11 cellular contexts compared by ENCODE assay signal in the genomic region with DNA sequence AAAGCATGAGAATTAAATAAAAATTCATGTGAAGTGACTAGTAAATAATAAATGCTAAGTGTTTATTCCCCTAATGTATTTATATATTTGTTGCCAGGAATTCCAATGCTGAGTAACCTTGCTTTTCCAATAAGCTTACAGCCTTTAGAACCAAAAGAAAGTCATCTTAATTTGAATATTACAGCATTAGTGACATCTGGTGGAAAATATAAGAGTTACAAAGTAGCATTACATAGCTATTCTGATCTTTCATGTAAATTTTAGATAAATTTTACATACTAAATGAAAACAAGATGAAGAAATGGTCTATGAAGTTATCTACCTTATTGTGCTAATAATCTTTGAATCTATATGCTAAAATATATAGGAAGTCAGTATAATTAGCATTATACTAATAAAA. TPM values are rescaled to one million over a fixed set of nuclear protein-coding genes. Genes with fewer than 3 reads are reported as not detected.
DNase-seq lines count a peak whose midpoint lies in the region; ATAC-seq, FAIRE-seq and TF ChIP-seq lines count a peak whose summit lies in the region.
"Had no signal": no experiment of that assay in that cellular context is flagged by ENCODE, and none has a peak within 500 bp of the region (broad histone marks: within the 10 kb centered on the region; RNA-seq: fewer than 3 reads in every experiment).

No MANE protein-coding gene starts in this region.

- no peak for TF ChIP-seq RAD21 in K562 (CRISPR knock-in tag; conservative IDR thresholded peaks at IDR 0.05 in 1 of 2, IDR thresholded peaks at IDR 0.05 in 1 of 2)

- peaks cover 50% of the 10 kb centered on the region for H3K79me2 ChIP-seq in Karpas-422 (ENCODE audit: low read length)
- H3K79me2 ChIP-seq in K562 (ENCODE audit: control insufficient read depth, insufficient read depth, low read length), result peaks cover 12% of the 10 kb centered on the region

- peak overlapping the region; percentile 43 for H3K27ac ChIP-seq in Karpas-422 (ENCODE audit: low read length)
- no peak overlapping the region for H3K27ac ChIP-seq in K562 (ENCODE audit: extremely low read depth, low read depth, low read length)
- H3K27ac ChIP-seq in mucosa of rectum (ENCODE audit: low read depth in 2 of 2, low read length in 2 of 2), result peak overlapping the region; percentile 33 to 71

- H3K9me2 ChIP-seq in Karpas-422 (replicated peaks; ENCODE audit: insufficient read depth, low read length), result no peaks in the 10 kb centered on the region

- intact Hi-C loops in K562 (cut with micrococcal nuclease), result no loop called here

- H3K27me3 ChIP-seq in Karpas-422 (ENCODE audit: low read length) (no peaks in the 10 kb centered on the region), K562 (ENCODE audit: control insufficient read depth in 2 of 2, insufficient read depth in 2 of 2, low read length in 2 of 2) (no peaks in the 10 kb centered on the region), mucosa of rectum (ENCODE audit: control insufficient read depth in 2 of 2, insufficient read depth in 2 of 2, low read length in 2 of 2) (no peaks in the 10 kb centered on the region)
- H3K27me3 ChIP-seq: gastrocnemius medialis had no signal

- ATAC-seq in K562 (0 out of 3 replicates have a peak, but pooled peaks have one; percentile 24), HG03025 (IDR thresholded peaks at IDR 0.05; ENCODE audit: low FRiP score, unreplicated experiment) (no peak)
- ATAC-seq: gastrocnemius medialis had no signal

- no peaks in the 10 kb centered on the region for H4K20me1 ChIP-seq in Karpas-422 (ENCODE audit: insufficient read depth, low read depth, low read length)
- no peaks in the 10 kb centered on the region for H4K20me1 ChIP-seq in K562 (replicated peaks; ENCODE audit: control insufficient read depth, insufficient read depth, low read length)

- POLR2A ChIA-PET in K562 (lab: Yijun Ruan, JAX), result interaction anchor here (0.9 to 1.0 kb wide), 2 partner anchors 10 to 14 kb away, joined by 3 read pairs; a partner anchor contains a TSS

- CTCF ChIA-PET in K562 (lab: Yijun Ruan, JAX; ENCODE audit: low intra/inter-chr PET ratio), result interaction anchor here (0.5 to 1.0 kb wide), 3 partner anchors 282 to 497 kb away, joined by 3 to 5 read pairs (median 4); no protein-coding TSS in a partner anchor

- no peaks in the 10 kb centered on the region for H3K9me3 ChIP-seq in Karpas-422 (ENCODE audit: low read length)
- H3K9me3 ChIP-seq in K562 (replicated peaks; ENCODE audit: control insufficient read depth, insufficient read depth, low read depth, low read length), result no peaks in the 10 kb centered on the region
- no peaks in the 10 kb centered on the region for H3K9me3 ChIP-seq in mucosa of rectum (ENCODE audit: control insufficient read depth in 2 of 2, low read length in 2 of 2)
- H3K9me3 ChIP-seq: gastrocnemius medialis had no signal

- no TSS peak for BruUV-seq in K562 (replicated peaks; lab: Mats Ljungman, UMichigan)

- H2AFZ ChIP-seq in Karpas-422 (ENCODE audit: low read length) (no peak overlapping the region), K562 (ENCODE audit: low read depth, low read length) (no peak overlapping the region)

- FAIRE-seq in K562 (lab: Jason Lieb, UNC), result no peak
- no peak for FAIRE-seq in HTR-8/SVneo (lab: Jason Lieb, UNC)

- peak; percentile 13 for DNase-seq in GM04503 (ENCODE audit: low read depth)
- DNase-seq in Karpas-422, result peak; percentile 61
- DNase-seq in K562 (ENCODE audit: extremely low read depth in 1 of 4, low spot score in 3 of 4), result no peak
- DNase-seq in epidermal melanocyte (ENCODE audit: insufficient read length, low spot score), result no peak
- no peak for DNase-seq in anterior cingulate cortex (lab: John Stamatoyannopoulos, UW)
- DNase-seq in HTR-8/SVneo (ENCODE audit: insufficient read length, low spot score), result no peak
- DNase-seq: activated CD8-positive, alpha-beta memory T cell treated with anti-CD3 and anti-CD28 coated beads, Interleukin-2, amount 50 U/mL, for 48 hours; gastrocnemius medialis; occipital lobe had no signal

- no peaks in the 10 kb centered on the region for H3K9me1 ChIP-seq in K562 (ENCODE audit: control insufficient read depth, insufficient read depth, low read length)

- peaks cover 56% of the 10 kb centered on the region for H3K36me3 ChIP-seq in Karpas-422 (ENCODE audit: insufficient read depth, low read length)
- H3K36me3 ChIP-seq in K562 (ENCODE audit: control insufficient read depth, insufficient read depth, low read length), result peaks cover 58% of the 10 kb centered on the region
- no peaks in the 10 kb centered on the region for H3K36me3 ChIP-seq in mucosa of rectum (ENCODE audit: control insufficient read depth in 2 of 2, insufficient read depth in 2 of 2, low read length in 2 of 2)
- H3K36me3 ChIP-seq: gastrocnemius medialis had no signal

- peak overlapping the region; percentile 28 for H3K4me2 ChIP-seq in Karpas-422 (ENCODE audit: low read depth, low read length, poor library complexity, severe bottlenecking)
- H3K4me2 ChIP-seq in K562 (ENCODE audit: insufficient read depth, low read length), result no peak overlapping the region

- no peak for TF ChIP-seq POLR2A in K562 (conservative IDR thresholded peaks at IDR 0.05)

- no peak for TF ChIP-seq EP300 in K562 (IDR thresholded peaks at IDR 0.05; ENCODE audit: low read length)

- H3K4me3 ChIP-seq in Karpas-422 (ENCODE audit: low read length) (no peak overlapping the region), K562 (no peak overlapping the region), mucosa of rectum (ENCODE audit: low read length in 2 of 2) (peak overlapping the region in 1 of 2 donors; percentile 14)
- H3K4me3 ChIP-seq: gastrocnemius medialis had no signal

- in situ Hi-C loops in K562 (cut with MboI), result loop anchor here (10.0 kb wide), 2 partner anchors 431 to 741 kb away; a partner anchor contains a TSS

- 0 out of 6 replicates have a peak, but pooled peaks of 1 of the 3 experiments have one; percentile 13 for TF ChIP-seq CTCF in K562 (IDR thresholded peaks at IDR 0.05 in 2 of 3, conservative IDR thresholded peaks at IDR 0.05 in 1 of 3; ENCODE audit: insufficient read depth in 2 of 3, low read depth in 1 of 3, low read length in 3 of 3)

- H3K4me1 ChIP-seq in Karpas-422 (ENCODE audit: low read length), result peaks cover 47% of the 10 kb centered on the region
- no peaks in the 10 kb centered on the region for H3K4me1 ChIP-seq in K562 (replicated peaks in 1 of 2; ENCODE audit: control insufficient read depth in 2 of 2, insufficient read depth in 2 of 2, low read length in 2 of 2)
- H3K4me1 ChIP-seq in mucosa of rectum (ENCODE audit: control insufficient read depth in 2 of 2, insufficient read depth in 2 of 2, low read length in 2 of 2), result peaks cover 4 to 16% of the 10 kb centered on the region in 2 donors

- H3K9ac ChIP-seq in Karpas-422 (ENCODE audit: low read length), result no peak overlapping the region
- H3K9ac ChIP-seq in K562 (ENCODE audit: insufficient read depth in 1 of 2, low read depth in 2 of 2, low read length in 2 of 2), result no peak overlapping the region
- peak overlapping the region in 1 of 2 donors; percentile 12 for H3K9ac ChIP-seq in mucosa of rectum (ENCODE audit: low read depth in 1 of 2, low read length in 2 of 2)

TF ChIP-seq in K562, 482 proteins besides CTCF, POLR2A, EP300 and RAD21 (continues in another document):
- TF ChIP-seq, protein P1, sequence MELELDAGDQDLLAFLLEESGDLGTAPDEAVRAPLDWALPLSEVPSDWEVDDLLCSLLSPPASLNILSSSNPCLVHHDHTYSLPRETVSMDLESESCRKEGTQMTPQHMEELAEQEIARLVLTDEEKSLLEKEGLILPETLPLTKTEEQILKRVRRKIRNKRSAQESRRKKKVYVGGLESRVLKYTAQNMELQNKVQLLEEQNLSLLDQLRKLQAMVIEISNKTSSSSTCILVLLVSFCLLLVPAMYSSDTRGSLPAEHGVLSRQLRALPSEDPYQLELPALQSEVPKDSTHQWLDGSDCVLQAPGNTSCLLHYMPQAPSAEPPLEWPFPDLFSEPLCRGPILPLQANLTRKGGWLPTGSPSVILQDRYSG (tag; conservative IDR thresholded peaks at IDR 0.05; ENCODE audit: low read depth), result no peak
- TF ChIP-seq HMG20A (CRISPR knock-in tag; conservative IDR thresholded peaks at IDR 0.05), result no peak
- TF ChIP-seq FOXA1 (IDR thresholded peaks at IDR 0.05; ENCODE audit: borderline replicate concordance), result no peak
- TF ChIP-seq, protein P2, sequence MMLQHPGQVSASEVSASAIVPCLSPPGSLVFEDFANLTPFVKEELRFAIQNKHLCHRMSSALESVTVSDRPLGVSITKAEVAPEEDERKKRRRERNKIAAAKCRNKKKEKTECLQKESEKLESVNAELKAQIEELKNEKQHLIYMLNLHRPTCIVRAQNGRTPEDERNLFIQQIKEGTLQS (IDR thresholded peaks at IDR 0.05), result no peak
- TF ChIP-seq, protein P2 (CRISPR knock-in tag; conservative IDR thresholded peaks at IDR 0.05), result no peak

RNA-seq across cellular contexts. Expression of a gene that starts 10.4 kb away (rescaled TPM):
- total RNA-seq in Karpas-422 (2014; rRNA removed; shearing (Covaris generic); ENCODE audit: low replicate concordance), result 37.2 and 140 TPM in 2 replicates
- 24.4 and 36.0 TPM in 2 replicates for total RNA-seq in K562 (2011; cell fraction: chromatin; rRNA removed; ENCODE audit: low replicate concordance)
- 30.1 and 33.0 TPM in 2 replicates for total RNA-seq in K562 (2011; cell fraction: nucleolus; rRNA removed)
- total RNA-seq in K562 (2011; cell fraction: nucleoplasm; rRNA removed), result 34.8 and 42.7 TPM in 2 replicates
- total RNA-seq in K562 (2014; rRNA removed) (112 and 129 TPM in 2 replicates), K562 (2014; rRNA removed; fragmentation: Illumina TruSeq; extraction: Trizol) (164 and 178 TPM in 2 replicates), K562 (2015; rRNA removed; fragmentation: Illumina TruSeq; extraction: Trizol) (110 and 115 TPM in 2 replicates), K562 (2021) (98.5 and 103 TPM in 2 replicates)
- polyA plus RNA-seq in K562 (2011; rRNA removed) (161 and 193 TPM in 2 replicates), K562 (2014; fragmentation: Illumina TruSeq; extraction: Trizol) (75.0 and 84.4 TPM in 2 replicates), K562 (2014; fragmentation: Nextera tagmentation; extraction: Ambion mirVana) (100 to 1,000 TPM; 395 to 494 TPM), K562 (2014; rRNA removed) (78.9 and 103 TPM in 2 replicates)
- 73.3 and 97.3 TPM in 2 replicates for polyA plus RNA-seq in K562 (2011; cell fraction: cytosol; rRNA removed)
- 75.5 and 111 TPM in 2 replicates for polyA plus RNA-seq in K562 (2011; cell fraction: nucleus; rRNA removed)
- polyA plus RNA-seq in K562 (2012), result 91.8 and 167 TPM in 2 replicates
- 66.8 and 77.7 TPM in 2 replicates for polyA minus RNA-seq in K562 (2011; rRNA and poly(A)+ RNA removed)
- 33.4 and 59.5 TPM in 2 replicates for polyA minus RNA-seq in K562 (2011; cell fraction: cytosol; rRNA and poly(A)+ RNA removed)
- 38.8 and 63.4 TPM in 2 replicates for polyA minus RNA-seq in K562 (2011; cell fraction: nucleus; rRNA and poly(A)+ RNA removed)

Comparison
In these comparisons a context has a peak if more than half of its experiments do, and no peak if none do; other contexts are left out.
1. DNase-seq: peak in GM04503 (single experiment) and Karpas-422 (single experiment); none in K562 (0 of 4), epidermal melanocyte (single experiment), anterior cingulate cortex (0 of 58) and HTR-8/SVneo (single experiment).